17 cellular contexts compared by ENCODE assay signal in genomic region chr1:162918111-162918754, GRCh38. TPM values are rescaled to one million over a fixed set of nuclear protein-coding genes. Genes with fewer than 3 reads are reported as not detected.
"Had no signal": no experiment of that assay in that cellular context is flagged by ENCODE, and none has a peak within 500 bp of the region (broad histone marks: within the 10 kb centered on the region; RNA-seq: fewer than 3 reads in every experiment).

No MANE protein-coding gene starts in this region.

- H3K27ac Mint-ChIP-seq: activated T-helper 1 cell treated with anti-CD3 and anti-CD28 coated beads, Interleukin-12 subunit alpha, Interleukin-12 subunit beta, Interleukin-2, Interleukin-4 antibody, amounts not matched to agents 30 ng/mL and 10 ng/mL and 1 ng/mL, durations not matched to agents 14 hours and 24 hours and 36 hours; natural killer cell treated with Interleukin-12 subunit alpha and Interleukin-12 subunit beta and Interleukin-15 and Interleukin-18, amount 100 ng/mL, for 72 hours; T-cell had no signal

- H3K36me3 Mint-ChIP-seq: natural killer cell treated with Interleukin-12 subunit alpha and Interleukin-12 subunit beta and Interleukin-15 and Interleukin-18, amount 100 ng/mL, for 72 hours; T-cell had no signal

- DNase-seq: activated CD4-positive, alpha-beta T cell treated with anti-CD3 and anti-CD28 coated beads, Interleukin-2, amount 50 U/mL, for 1 hour; activated CD8-positive, alpha-beta memory T cell treated with anti-CD3 and anti-CD28 coated beads for 24 hours; effector CD4-positive, alpha-beta T cell; esophagus squamous epithelium; mesenchymal stem cell; stimulated activated CD4-positive, alpha-beta T cell treated with anti-CD3 and anti-CD28 coated beads, Interleukin-2, amount 100 ng/mL, for 24 hours; stomach; T-helper 9 cell; upper lobe of right lung had no signal

- H3K9me3 Mint-ChIP-seq: activated T-helper 1 cell treated with anti-CD3 and anti-CD28 coated beads, Interleukin-12 subunit alpha, Interleukin-12 subunit beta, Interleukin-2, Interleukin-4 antibody, amounts not matched to agents 30 ng/mL and 10 ng/mL and 1 ng/mL, durations not matched to agents 14 hours and 24 hours and 36 hours; natural killer cell treated with Interleukin-12 subunit alpha and Interleukin-12 subunit beta and Interleukin-15 and Interleukin-18, amount 100 ng/mL, for 72 hours had no signal

- H3K27me3 ChIP-seq: ascending aorta, esophagus squamous epithelium, stomach, upper lobe of right lung had no signal

- H3K27ac ChIP-seq: ascending aorta, esophagus squamous epithelium, stomach, thoracic aorta, upper lobe of right lung had no signal

- H3K4me3 ChIP-seq: ascending aorta, esophagus squamous epithelium, stomach, thoracic aorta, upper lobe of right lung had no signal

- H3K4me3 Mint-ChIP-seq: activated T-helper 1 cell treated with anti-CD3 and anti-CD28 coated beads, Interleukin-12 subunit alpha, Interleukin-12 subunit beta, Interleukin-2, Interleukin-4 antibody, amounts not matched to agents 30 ng/mL and 10 ng/mL and 1 ng/mL, durations not matched to agents 14 hours and 24 hours and 36 hours; natural killer cell treated with Interleukin-12 subunit alpha and Interleukin-12 subunit beta and Interleukin-15 and Interleukin-18, amount 100 ng/mL, for 72 hours; T-cell had no signal

RNA-seq across cellular contexts. Expression of gene CCDC190, which starts 57.3 kb away (rescaled TPM):
- total RNA-seq: activated T-helper 1 cell treated with anti-CD3 and anti-CD28 coated beads, Interleukin-12 subunit alpha, Interleukin-12 subunit beta, Interleukin-2, Interleukin-4 antibody, amounts not matched to agents 30 ng/mL and 10 ng/mL and 1 ng/mL, durations not matched to agents 14 hours and 24 hours and 36 hours; kidney epithelial cell; liver; natural killer cell treated with Interleukin-12 subunit alpha and Interleukin-12 subunit beta and Interleukin-15 and Interleukin-18, amount 100 ng/mL, for 72 hours; omental fat pad; T-cell; upper lobe of right lung had no signal
- polyA plus RNA-seq: liver had no signal
